Comparison of ENCODE assay signal across 1 cellular context in the genomic region with DNA sequence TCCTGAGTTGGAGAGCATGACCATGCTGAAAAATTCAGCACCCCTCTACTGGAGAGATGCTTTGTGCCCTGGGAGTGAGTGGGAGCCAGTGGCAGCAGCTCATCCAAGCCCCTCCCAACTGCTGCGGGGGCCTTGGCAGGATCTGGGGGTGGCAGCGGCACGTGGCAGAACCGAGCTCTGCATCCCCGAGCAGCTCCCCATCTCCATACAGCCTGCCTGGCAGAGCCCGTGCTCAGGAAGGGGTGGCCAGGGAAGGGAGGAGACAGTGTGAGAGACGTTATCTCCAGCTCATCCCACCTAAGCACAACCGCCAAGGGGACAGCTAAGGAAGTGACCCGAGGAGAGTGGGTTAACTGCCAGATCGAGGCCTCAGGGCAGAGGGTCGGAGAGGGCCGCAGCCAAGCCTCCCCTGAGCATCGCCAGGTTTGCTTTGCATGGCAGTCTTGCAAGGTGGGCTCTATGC.
TF ChIP-seq lines count a peak whose summit lies in the region.

No MANE protein-coding gene starts in this region.

TF ChIP-seq in HepG2, 621 proteins besides CTCF, POLR2A, EP300 and RAD21 (continues in another document):
- TF ChIP-seq, protein P1, sequence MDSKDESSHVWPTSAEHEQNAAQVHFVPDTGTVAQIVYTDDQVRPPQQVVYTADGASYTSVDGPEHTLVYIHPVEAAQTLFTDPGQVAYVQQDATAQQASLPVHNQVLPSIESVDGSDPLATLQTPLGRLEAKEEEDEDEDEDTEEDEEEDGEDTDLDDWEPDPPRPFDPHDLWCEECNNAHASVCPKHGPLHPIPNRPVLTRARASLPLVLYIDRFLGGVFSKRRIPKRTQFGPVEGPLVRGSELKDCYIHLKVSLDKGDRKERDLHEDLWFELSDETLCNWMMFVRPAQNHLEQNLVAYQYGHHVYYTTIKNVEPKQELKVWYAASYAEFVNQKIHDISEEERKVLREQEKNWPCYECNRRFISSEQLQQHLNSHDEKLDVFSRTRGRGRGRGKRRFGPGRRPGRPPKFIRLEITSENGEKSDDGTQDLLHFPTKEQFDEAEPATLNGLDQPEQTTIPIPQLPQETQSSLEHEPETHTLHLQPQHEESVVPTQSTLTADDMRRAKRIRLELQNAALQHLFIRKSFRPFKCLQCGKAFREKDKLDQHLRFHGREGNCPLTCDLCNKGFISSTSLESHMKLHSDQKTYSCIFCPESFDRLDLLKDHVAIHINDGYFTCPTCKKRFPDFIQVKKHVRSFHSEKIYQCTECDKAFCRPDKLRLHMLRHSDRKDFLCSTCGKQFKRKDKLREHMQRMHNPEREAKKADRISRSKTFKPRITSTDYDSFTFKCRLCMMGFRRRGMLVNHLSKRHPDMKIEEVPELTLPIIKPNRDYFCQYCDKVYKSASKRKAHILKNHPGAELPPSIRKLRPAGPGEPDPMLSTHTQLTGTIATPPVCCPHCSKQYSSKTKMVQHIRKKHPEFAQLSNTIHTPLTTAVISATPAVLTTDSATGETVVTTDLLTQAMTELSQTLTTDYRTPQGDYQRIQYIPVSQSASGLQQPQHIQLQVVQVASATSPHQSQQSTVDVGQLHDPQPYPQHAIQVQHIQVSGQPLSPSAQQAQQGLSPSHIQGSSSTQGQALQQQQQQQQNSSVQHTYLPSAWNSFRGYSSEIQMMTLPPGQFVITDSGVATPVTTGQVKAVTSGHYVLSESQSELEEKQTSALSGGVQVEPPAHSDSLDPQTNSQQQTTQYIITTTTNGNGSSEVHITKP (CRISPR knock-in tag; IDR thresholded peaks at IDR 0.05; ENCODE audit: low read depth) = no peak
- TF ChIP-seq ONECUT2 (CRISPR knock-in tag; IDR thresholded peaks at IDR 0.05) (no peak), HMG20B (CRISPR knock-in tag; conservative IDR thresholded peaks at IDR 0.05) (no peak), SRSF9 (IDR thresholded peaks at IDR 0.05; ENCODE audit: borderline replicate concordance, insufficient read depth, low read depth, low read length, poor library complexity, severe bottlenecking) (no peak), DNMT1 (CRISPR knock-in tag; IDR thresholded peaks at IDR 0.05) (no peak), KDM2A (CRISPR knock-in tag; IDR thresholded peaks at IDR 0.05; ENCODE audit: borderline replicate concordance, low read depth) (no peak), SATB2 (CRISPR knock-in tag; IDR thresholded peaks at IDR 0.05) (no peak), ZNF839 (CRISPR knock-in tag; IDR thresholded peaks at IDR 0.05; ENCODE audit: borderline replicate concordance) (0 out of 2 replicates have a peak, but pooled peaks have one; percentile 37), CCDC6 (CRISPR knock-in tag; IDR thresholded peaks at IDR 0.05) (no peak), ZNF225 (CRISPR knock-in tag; IDR thresholded peaks at IDR 0.05) (no peak), YEATS4 (CRISPR knock-in tag; IDR thresholded peaks at IDR 0.05; ENCODE audit: borderline replicate concordance) (no peak), ZNF256 (CRISPR knock-in tag; conservative IDR thresholded peaks at IDR 0.05) (no peak), ZNF460 (CRISPR knock-in tag; IDR thresholded peaks at IDR 0.05; ENCODE audit: borderline replicate concordance) (no peak), ASH2L (IDR thresholded peaks at IDR 0.05; ENCODE audit: insufficient read length, low read depth, low read length) (no peak), ZZZ3 (CRISPR knock-in tag; IDR thresholded peaks at IDR 0.05; ENCODE audit: borderline replicate concordance) (peak; percentile 61; the same call in 1 of the 2 replicates), RELA (CRISPR knock-in tag; IDR thresholded peaks at IDR 0.05) (no peak), MYNN (CRISPR knock-in tag; IDR thresholded peaks at IDR 0.05; ENCODE audit: low read depth) (0 out of 2 replicates have a peak, but pooled peaks have one; percentile 1), CEBPB (IDR thresholded peaks at IDR 0.05; ENCODE audit: borderline replicate concordance, low read depth, low read length) (no peak), ZNF543 (CRISPR knock-in tag; IDR thresholded peaks at IDR 0.05) (no peak), MLLT10 (CRISPR knock-in tag; IDR thresholded peaks at IDR 0.05) (no peak), FOXA3 (CRISPR knock-in tag; IDR thresholded peaks at IDR 0.05) (no peak), ZNF788 (CRISPR knock-in tag; IDR thresholded peaks at IDR 0.05; ENCODE audit: borderline replicate concordance) (no peak), ZNF746 (CRISPR knock-in tag; IDR thresholded peaks at IDR 0.05) (no peak), JUNB (CRISPR knock-in tag; IDR thresholded peaks at IDR 0.05; ENCODE audit: borderline replicate concordance) (no peak), ATRX (CRISPR knock-in tag; IDR thresholded peaks at IDR 0.05; ENCODE audit: borderline replicate concordance) (no peak), ZFP62 (CRISPR knock-in tag; IDR thresholded peaks at IDR 0.05) (no peak)
- TF ChIP-seq, protein P2, sequence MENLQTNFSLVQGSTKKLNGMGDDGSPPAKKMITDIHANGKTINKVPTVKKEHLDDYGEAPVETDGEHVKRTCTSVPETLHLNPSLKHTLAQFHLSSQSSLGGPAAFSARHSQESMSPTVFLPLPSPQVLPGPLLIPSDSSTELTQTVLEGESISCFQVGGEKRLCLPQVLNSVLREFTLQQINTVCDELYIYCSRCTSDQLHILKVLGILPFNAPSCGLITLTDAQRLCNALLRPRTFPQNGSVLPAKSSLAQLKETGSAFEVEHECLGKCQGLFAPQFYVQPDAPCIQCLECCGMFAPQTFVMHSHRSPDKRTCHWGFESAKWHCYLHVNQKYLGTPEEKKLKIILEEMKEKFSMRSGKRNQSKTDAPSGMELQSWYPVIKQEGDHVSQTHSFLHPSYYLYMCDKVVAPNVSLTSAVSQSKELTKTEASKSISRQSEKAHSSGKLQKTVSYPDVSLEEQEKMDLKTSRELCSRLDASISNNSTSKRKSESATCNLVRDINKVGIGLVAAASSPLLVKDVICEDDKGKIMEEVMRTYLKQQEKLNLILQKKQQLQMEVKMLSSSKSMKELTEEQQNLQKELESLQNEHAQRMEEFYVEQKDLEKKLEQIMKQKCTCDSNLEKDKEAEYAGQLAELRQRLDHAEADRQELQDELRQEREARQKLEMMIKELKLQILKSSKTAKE (CRISPR knock-in tag; IDR thresholded peaks at IDR 0.05; ENCODE audit: borderline replicate concordance) = 0 out of 2 replicates have a peak, but pooled peaks have one; percentile 0
- TF ChIP-seq, protein P3, sequence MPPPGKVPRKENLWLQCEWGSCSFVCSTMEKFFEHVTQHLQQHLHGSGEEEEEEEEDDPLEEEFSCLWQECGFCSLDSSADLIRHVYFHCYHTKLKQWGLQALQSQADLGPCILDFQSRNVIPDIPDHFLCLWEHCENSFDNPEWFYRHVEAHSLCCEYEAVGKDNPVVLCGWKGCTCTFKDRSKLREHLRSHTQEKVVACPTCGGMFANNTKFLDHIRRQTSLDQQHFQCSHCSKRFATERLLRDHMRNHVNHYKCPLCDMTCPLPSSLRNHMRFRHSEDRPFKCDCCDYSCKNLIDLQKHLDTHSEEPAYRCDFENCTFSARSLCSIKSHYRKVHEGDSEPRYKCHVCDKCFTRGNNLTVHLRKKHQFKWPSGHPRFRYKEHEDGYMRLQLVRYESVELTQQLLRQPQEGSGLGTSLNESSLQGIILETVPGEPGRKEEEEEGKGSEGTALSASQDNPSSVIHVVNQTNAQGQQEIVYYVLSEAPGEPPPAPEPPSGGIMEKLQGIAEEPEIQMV (CRISPR knock-in tag; IDR thresholded peaks at IDR 0.05; ENCODE audit: low read depth) = no peak
- TF ChIP-seq, protein P4, sequence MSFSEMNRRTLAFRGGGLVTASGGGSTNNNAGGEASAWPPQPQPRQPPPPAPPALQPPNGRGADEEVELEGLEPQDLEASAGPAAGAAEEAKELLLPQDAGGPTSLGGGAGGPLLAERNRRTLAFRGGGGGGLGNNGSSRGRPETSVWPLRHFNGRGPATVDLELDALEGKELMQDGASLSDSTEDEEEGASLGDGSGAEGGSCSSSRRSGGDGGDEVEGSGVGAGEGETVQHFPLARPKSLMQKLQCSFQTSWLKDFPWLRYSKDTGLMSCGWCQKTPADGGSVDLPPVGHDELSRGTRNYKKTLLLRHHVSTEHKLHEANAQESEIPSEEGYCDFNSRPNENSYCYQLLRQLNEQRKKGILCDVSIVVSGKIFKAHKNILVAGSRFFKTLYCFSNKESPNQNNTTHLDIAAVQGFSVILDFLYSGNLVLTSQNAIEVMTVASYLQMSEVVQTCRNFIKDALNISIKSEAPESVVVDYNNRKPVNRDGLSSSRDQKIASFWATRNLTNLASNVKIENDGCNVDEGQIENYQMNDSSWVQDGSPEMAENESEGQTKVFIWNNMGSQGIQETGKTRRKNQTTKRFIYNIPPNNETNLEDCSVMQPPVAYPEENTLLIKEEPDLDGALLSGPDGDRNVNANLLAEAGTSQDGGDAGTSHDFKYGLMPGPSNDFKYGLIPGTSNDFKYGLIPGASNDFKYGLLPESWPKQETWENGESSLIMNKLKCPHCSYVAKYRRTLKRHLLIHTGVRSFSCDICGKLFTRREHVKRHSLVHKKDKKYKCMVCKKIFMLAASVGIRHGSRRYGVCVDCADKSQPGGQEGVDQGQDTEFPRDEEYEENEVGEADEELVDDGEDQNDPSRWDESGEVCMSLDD (CRISPR knock-in tag; IDR thresholded peaks at IDR 0.05; ENCODE audit: borderline replicate concordance) = no peak
- TF ChIP-seq, protein P5, sequence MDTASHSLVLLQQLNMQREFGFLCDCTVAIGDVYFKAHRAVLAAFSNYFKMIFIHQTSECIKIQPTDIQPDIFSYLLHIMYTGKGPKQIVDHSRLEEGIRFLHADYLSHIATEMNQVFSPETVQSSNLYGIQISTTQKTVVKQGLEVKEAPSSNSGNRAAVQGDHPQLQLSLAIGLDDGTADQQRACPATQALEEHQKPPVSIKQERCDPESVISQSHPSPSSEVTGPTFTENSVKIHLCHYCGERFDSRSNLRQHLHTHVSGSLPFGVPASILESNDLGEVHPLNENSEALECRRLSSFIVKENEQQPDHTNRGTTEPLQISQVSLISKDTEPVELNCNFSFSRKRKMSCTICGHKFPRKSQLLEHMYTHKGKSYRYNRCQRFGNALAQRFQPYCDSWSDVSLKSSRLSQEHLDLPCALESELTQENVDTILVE (CRISPR knock-in tag; IDR thresholded peaks at IDR 0.05) = no peak
- TF ChIP-seq, protein P6, sequence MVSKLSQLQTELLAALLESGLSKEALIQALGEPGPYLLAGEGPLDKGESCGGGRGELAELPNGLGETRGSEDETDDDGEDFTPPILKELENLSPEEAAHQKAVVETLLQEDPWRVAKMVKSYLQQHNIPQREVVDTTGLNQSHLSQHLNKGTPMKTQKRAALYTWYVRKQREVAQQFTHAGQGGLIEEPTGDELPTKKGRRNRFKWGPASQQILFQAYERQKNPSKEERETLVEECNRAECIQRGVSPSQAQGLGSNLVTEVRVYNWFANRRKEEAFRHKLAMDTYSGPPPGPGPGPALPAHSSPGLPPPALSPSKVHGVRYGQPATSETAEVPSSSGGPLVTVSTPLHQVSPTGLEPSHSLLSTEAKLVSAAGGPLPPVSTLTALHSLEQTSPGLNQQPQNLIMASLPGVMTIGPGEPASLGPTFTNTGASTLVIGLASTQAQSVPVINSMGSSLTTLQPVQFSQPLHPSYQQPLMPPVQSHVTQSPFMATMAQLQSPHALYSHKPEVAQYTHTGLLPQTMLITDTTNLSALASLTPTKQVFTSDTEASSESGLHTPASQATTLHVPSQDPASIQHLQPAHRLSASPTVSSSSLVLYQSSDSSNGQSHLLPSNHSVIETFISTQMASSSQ (IDR thresholded peaks at IDR 0.05; ENCODE audit: low read depth) = no peak
- TF ChIP-seq, protein P6 (CRISPR knock-in tag; IDR thresholded peaks at IDR 0.05; ENCODE audit: borderline replicate concordance) = 0 out of 2 replicates have a peak, but pooled peaks have one; percentile 58
- TF ChIP-seq, protein P7, sequence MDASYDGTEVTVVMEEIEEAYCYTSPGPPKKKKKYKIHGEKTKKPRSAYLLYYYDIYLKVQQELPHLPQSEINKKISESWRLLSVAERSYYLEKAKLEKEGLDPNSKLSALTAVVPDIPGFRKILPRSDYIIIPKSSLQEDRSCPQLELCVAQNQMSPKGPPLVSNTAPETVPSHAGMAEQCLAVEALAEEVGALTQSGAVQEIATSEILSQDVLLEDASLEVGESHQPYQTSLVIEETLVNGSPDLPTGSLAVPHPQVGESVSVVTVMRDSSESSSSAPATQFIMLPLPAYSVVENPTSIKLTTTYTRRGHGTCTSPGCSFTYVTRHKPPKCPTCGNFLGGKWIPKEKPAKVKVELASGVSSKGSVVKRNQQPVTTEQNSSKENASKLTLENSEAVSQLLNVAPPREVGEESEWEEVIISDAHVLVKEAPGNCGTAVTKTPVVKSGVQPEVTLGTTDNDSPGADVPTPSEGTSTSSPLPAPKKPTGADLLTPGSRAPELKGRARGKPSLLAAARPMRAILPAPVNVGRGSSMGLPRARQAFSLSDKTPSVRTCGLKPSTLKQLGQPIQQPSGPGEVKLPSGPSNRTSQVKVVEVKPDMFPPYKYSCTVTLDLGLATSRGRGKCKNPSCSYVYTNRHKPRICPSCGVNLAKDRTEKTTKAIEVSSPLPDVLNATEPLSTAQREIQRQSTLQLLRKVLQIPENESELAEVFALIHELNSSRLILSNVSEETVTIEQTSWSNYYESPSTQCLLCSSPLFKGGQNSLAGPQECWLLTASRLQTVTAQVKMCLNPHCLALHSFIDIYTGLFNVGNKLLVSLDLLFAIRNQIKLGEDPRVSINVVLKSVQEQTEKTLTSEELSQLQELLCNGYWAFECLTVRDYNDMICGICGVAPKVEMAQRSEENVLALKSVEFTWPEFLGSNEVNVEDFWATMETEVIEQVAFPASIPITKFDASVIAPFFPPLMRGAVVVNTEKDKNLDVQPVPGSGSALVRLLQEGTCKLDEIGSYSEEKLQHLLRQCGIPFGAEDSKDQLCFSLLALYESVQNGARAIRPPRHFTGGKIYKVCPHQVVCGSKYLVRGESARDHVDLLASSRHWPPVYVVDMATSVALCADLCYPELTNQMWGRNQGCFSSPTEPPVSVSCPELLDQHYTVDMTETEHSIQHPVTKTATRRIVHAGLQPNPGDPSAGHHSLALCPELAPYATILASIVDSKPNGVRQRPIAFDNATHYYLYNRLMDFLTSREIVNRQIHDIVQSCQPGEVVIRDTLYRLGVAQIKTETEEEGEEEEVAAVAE (CRISPR knock-in tag; IDR thresholded peaks at IDR 0.05; ENCODE audit: borderline replicate concordance) = no peak
